Comparison of ENCODE assay signal across 1 cellular context in genomic region chr3:179969525-179969924, GRCh38.
A peak's percentile ranks its signal among the peaks of the same experiment; 100 is the strongest.
TF ChIP-seq lines count a peak whose summit lies in the region.

No MANE protein-coding gene starts in this region.

TF ChIP-seq in GM12878, 131 proteins besides CTCF, POLR2A, EP300 and RAD21 (continued from another document):
- TF ChIP-seq ZNF687 (IDR thresholded peaks at IDR 0.05) = no peak
- TF ChIP-seq DPF2 (IDR thresholded peaks at IDR 0.05) = peak; percentile 41; the same call in 1 of the 2 replicates
- TF ChIP-seq, protein P1, sequence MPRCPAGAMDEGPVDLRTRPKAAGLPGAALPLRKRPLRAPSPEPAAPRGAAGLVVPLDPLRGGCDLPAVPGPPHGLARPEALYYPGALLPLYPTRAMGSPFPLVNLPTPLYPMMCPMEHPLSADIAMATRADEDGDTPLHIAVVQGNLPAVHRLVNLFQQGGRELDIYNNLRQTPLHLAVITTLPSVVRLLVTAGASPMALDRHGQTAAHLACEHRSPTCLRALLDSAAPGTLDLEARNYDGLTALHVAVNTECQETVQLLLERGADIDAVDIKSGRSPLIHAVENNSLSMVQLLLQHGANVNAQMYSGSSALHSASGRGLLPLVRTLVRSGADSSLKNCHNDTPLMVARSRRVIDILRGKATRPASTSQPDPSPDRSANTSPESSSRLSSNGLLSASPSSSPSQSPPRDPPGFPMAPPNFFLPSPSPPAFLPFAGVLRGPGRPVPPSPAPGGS (IDR thresholded peaks at IDR 0.05; ENCODE audit: borderline replicate concordance, insufficient read depth, low read depth, low read length, poor library complexity, severe bottlenecking) = peak; percentile 47
- TF ChIP-seq JUNB (IDR thresholded peaks at IDR 0.05) = peak; percentile 72
- 0 out of 2 replicates have a peak, but pooled peaks have one; percentile 70 for TF ChIP-seq CBX5 (IDR thresholded peaks at IDR 0.05; ENCODE audit: low read depth)
- peak; percentile 54 for TF ChIP-seq SKIL (IDR thresholded peaks at IDR 0.05; ENCODE audit: low read depth, poor library complexity, severe bottlenecking)
- TF ChIP-seq MEF2A (IDR thresholded peaks at IDR 0.05; ENCODE audit: insufficient read depth, low read depth, low read length) = no peak
- TF ChIP-seq BCL11A (IDR thresholded peaks at IDR 0.05; ENCODE audit: low read depth, low read length) = peak; percentile 55; the same call in 1 of the 2 replicates
- no peak for TF ChIP-seq ZNF274 (IDR thresholded peaks at IDR 0.05; ENCODE audit: insufficient read depth, insufficient read length)
- peak in 1 of 2 experiments; percentile 17; a peak in 1 of 4 replicates for TF ChIP-seq IKZF2 (IDR thresholded peaks at IDR 0.05)
